8 cellular contexts compared by ENCODE assay signal in the genomic region with DNA sequence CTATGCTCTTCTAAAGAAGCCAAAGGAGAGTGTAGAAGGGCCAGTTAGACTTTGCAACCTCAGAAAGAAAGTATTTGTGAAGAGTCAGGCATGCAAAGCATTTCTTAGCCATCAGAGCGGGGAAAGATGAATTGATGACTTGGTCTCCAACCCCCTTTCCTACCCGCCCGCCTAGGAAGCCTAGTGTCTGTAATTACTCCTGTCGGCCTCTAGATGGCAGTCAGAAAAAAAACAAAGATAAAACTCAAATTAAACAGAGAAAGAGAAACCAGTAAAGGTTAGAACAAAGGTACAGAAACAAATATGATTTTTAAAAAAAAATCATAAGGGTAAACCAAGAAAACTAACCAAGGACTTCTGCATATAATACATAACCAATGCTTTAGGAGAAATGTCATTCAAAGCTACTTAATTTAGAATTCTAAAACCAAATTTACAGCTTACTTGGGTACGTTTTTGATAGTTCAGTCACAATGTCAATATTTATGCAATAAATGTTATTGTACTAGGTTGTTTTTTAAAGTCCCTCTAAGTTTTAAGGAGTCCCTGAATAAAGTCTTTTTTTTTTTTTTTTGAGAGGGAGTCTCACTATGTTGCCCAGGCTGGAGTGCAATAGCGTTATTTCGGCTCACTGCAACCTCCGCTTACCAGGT.
DNase-seq lines count a peak whose midpoint lies in the region; ATAC-seq and TF ChIP-seq lines count a peak whose summit lies in the region.

No MANE protein-coding gene starts in this region.

- TF ChIP-seq CTCF in HEK293 (tag by site-specific recombination; IDR thresholded peaks at IDR 0.05) (no peak), endodermal cell (conservative IDR thresholded peaks at IDR 0.05) (peak; percentile 79), natural killer cell (IDR thresholded peaks at IDR 0.05) (peak; percentile 80)

- no peaks in the 10 kb centered on the region for H3K27me3 ChIP-seq in endodermal cell (ENCODE audit: control insufficient read depth, insufficient read depth, low read length, poor library complexity, severe bottlenecking)

- POLR2A ChIA-PET in HEK293 (lab: Yijun Ruan, JAX), result no interaction called here

- 51 to 100% methylated on average over 4 to 8 of the region's 8 CpGs for WGBS in endodermal cell (ENCODE audit: insufficient coverage in 1 of 2, insufficient read length in 1 of 2), 2 experiments

- H3K36me3 Mint-ChIP-seq in endodermal cell (ENCODE audit: low read depth), result no peaks in the 10 kb centered on the region
- no peaks in the 10 kb centered on the region for H3K36me3 Mint-ChIP-seq in natural killer cell

- H3K4me1 ChIP-seq in HEK293 (ENCODE audit: control insufficient read depth, insufficient read depth, low read length), result no peaks in the 10 kb centered on the region
- no peaks in the 10 kb centered on the region for H3K4me1 ChIP-seq in endodermal cell (ENCODE audit: control insufficient read depth, insufficient read depth, low read length)

- H3K9me3 ChIP-seq in HEK293 (ENCODE audit: control insufficient read depth, insufficient read depth, low read depth, low read length), result no peaks in the 10 kb centered on the region
- peaks cover 11% of the 10 kb centered on the region for H3K9me3 ChIP-seq in endodermal cell (ENCODE audit: control insufficient read depth, low read length)

- H3K27ac Mint-ChIP-seq in endodermal cell, result no peak overlapping the region
- no peak overlapping the region for H3K27ac Mint-ChIP-seq in natural killer cell

- intact Hi-C loops in natural killer cell (cut with micrococcal nuclease), result loop anchor here (5.0 kb wide), 1 partner anchor 61 kb away; no protein-coding TSS in a partner anchor

- no peak overlapping the region for H3K9ac ChIP-seq in endodermal cell (ENCODE audit: extremely low read depth, low read length, poor library complexity, severe bottlenecking)

- H3K9me3 Mint-ChIP-seq in endodermal cell (peaks cover 15% of the 10 kb centered on the region), natural killer cell (no peaks in the 10 kb centered on the region)

- H3K4me1 Mint-ChIP-seq in endodermal cell, result peaks cover 9% of the 10 kb centered on the region
- no peaks in the 10 kb centered on the region for H3K4me1 Mint-ChIP-seq in natural killer cell

- CTCF ChIA-PET in HEK293 (lab: Yijun Ruan, JAX), result interaction anchor here (0.5 to 2.6 kb wide), 29 partner anchors 10 to 787 kb away, joined by 3 to 18 read pairs (median 3); no protein-coding TSS in a partner anchor

- peaks cover 10% of the 10 kb centered on the region for H3K27me3 Mint-ChIP-seq in endodermal cell (ENCODE audit: insufficient read depth)
- peaks cover 0 to 12% of the 10 kb centered on the region in 2 donors for H3K27me3 Mint-ChIP-seq in natural killer cell (ENCODE audit: low read depth in 2 of 2)

- H3K27ac ChIP-seq in HEK293 (ENCODE audit: extremely low read depth, low read depth, low read length) (no peak overlapping the region), endodermal cell (ENCODE audit: low read depth, low read length) (no peak overlapping the region)

- peak; percentile 60 to 70 (median 63) for ATAC-seq in natural killer cell
- ATAC-seq in GM19023 (IDR thresholded peaks at IDR 0.05; ENCODE audit: unreplicated experiment), result no peak
- no peak for ATAC-seq in GM19467 (IDR thresholded peaks at IDR 0.05; ENCODE audit: unreplicated experiment)

- DNase-seq in activated CD4-positive, alpha-beta T cell treated with anti-CD3 and anti-CD28 coated beads for 48 hours, result peak; percentile 17
- no peak for DNase-seq in activated CD4-positive, alpha-beta T cell treated with anti-CD3 and anti-CD28 coated beads for 1 hour
- DNase-seq in OCI-M1 (lab: John Stamatoyannopoulos, UW) (peak; percentile 59), endodermal cell (peak; percentile 57), natural killer cell (no peak)

- H3K36me3 ChIP-seq in HEK293 (ENCODE audit: control insufficient read depth in 2 of 2, insufficient read depth in 1 of 2, low read length in 2 of 2) (no peaks in the 10 kb centered on the region), endodermal cell (ENCODE audit: control insufficient read depth, insufficient read depth, low read length) (no peaks in the 10 kb centered on the region)

- no peak overlapping the region for H3K4me3 Mint-ChIP-seq in endodermal cell
- no peak overlapping the region for H3K4me3 Mint-ChIP-seq in natural killer cell

- H3K4me3 ChIP-seq in HEK293 (ENCODE audit: low read depth, low read length) (no peak overlapping the region), endodermal cell (ENCODE audit: low read length) (no peak overlapping the region)

TF ChIP-seq in HEK293, 187 proteins besides CTCF, POLR2A, EP300 and RAD21:
- TF ChIP-seq, protein P1, sequence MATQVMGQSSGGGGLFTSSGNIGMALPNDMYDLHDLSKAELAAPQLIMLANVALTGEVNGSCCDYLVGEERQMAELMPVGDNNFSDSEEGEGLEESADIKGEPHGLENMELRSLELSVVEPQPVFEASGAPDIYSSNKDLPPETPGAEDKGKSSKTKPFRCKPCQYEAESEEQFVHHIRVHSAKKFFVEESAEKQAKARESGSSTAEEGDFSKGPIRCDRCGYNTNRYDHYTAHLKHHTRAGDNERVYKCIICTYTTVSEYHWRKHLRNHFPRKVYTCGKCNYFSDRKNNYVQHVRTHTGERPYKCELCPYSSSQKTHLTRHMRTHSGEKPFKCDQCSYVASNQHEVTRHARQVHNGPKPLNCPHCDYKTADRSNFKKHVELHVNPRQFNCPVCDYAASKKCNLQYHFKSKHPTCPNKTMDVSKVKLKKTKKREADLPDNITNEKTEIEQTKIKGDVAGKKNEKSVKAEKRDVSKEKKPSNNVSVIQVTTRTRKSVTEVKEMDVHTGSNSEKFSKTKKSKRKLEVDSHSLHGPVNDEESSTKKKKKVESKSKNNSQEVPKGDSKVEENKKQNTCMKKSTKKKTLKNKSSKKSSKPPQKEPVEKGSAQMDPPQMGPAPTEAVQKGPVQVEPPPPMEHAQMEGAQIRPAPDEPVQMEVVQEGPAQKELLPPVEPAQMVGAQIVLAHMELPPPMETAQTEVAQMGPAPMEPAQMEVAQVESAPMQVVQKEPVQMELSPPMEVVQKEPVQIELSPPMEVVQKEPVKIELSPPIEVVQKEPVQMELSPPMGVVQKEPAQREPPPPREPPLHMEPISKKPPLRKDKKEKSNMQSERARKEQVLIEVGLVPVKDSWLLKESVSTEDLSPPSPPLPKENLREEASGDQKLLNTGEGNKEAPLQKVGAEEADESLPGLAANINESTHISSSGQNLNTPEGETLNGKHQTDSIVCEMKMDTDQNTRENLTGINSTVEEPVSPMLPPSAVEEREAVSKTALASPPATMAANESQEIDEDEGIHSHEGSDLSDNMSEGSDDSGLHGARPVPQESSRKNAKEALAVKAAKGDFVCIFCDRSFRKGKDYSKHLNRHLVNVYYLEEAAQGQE (tag by site-specific recombination; IDR thresholded peaks at IDR 0.05), result no peak
- peak; percentile 51 for TF ChIP-seq ZNF654 (tag by site-specific recombination; IDR thresholded peaks at IDR 0.05; ENCODE audit: low read depth)
TF ChIP-seq in HEK293: peak in this region for 1.

Comparison
In these comparisons a context has a peak if more than half of its experiments do, and no peak if none do; other contexts are left out.
1. DNase-seq: peak in activated CD4-positive, alpha-beta T cell treated with anti-CD3 and anti-CD28 coated beads for 48 hours (single experiment), OCI-M1 (single experiment) and endodermal cell (single experiment); none in activated CD4-positive, alpha-beta T cell treated with anti-CD3 and anti-CD28 coated beads for 1 hour (single experiment) and natural killer cell (single experiment).
2. ATAC-seq: peak in natural killer cell (3 of 3); none in GM19023 (single experiment) and GM19467 (single experiment).